16 cellular contexts compared by ENCODE assay signal in genomic region chr2:216090369-216090786, GRCh38. TPM values are rescaled to one million over a fixed set of nuclear protein-coding genes. Genes with fewer than 3 reads are reported as not detected.
DNase-seq lines count a peak whose midpoint lies in the region; ATAC-seq, FAIRE-seq and TF ChIP-seq lines count a peak whose summit lies in the region.
"Had no signal": no experiment of that assay in that cellular context is flagged by ENCODE, and none has a peak within 500 bp of the region (broad histone marks: within the 10 kb centered on the region; RNA-seq: fewer than 3 reads in every experiment).

No MANE protein-coding gene starts in this region.

- H3K27ac ChIP-seq in astrocyte (ENCODE audit: low read depth, low read length) (no peak overlapping the region), right cardiac atrium (ENCODE audit: low read length) (no peak overlapping the region)
- H3K27ac ChIP-seq: BLaER1 treated with 17β-estradiol and CSF1 and Interleukin-3, amounts not matched to agents 10 nM and 100 nM; HL-60 had no signal

- peaks cover 12% of the 10 kb centered on the region for H3K4me1 Mint-ChIP-seq in astrocyte (ENCODE audit: low read depth, unreplicated experiment)
- H3K4me1 Mint-ChIP-seq: GM23338 had no signal

- peak overlapping the region; percentile 74 for H3K27ac Mint-ChIP-seq in astrocyte (ENCODE audit: unreplicated experiment)
- H3K27ac Mint-ChIP-seq: GM23338 had no signal

- DNase-seq in AG10803 (ENCODE audit: low read depth) (peak; percentile 40), astrocyte (ENCODE audit: low read depth) (peak; percentile 60), right cardiac atrium (no peak), hippocampal formation (lab: John Stamatoyannopoulos, UW) (no peak), cardiac septum (ENCODE audit: low spot score) (no peak)
- DNase-seq: erythroblast; NCI-H187; stimulated activated CD4-positive, alpha-beta T cell treated with anti-CD3 and anti-CD28 coated beads, Interleukin-1b, Interleukin-23, amount 100 ng/mL, for 48 hours had no signal

- H3K27me3 ChIP-seq in astrocyte (ENCODE audit: insufficient read depth, low read length) (no peaks in the 10 kb centered on the region), right cardiac atrium (ENCODE audit: control insufficient read depth, insufficient read depth) (no peaks in the 10 kb centered on the region)
- H3K27me3 ChIP-seq: BLaER1 treated with 17β-estradiol and CSF1 and Interleukin-3, amounts not matched to agents 10 nM and 100 nM had no signal

- H3K9me3 ChIP-seq in astrocyte (ENCODE audit: insufficient read depth, low read depth, low read length) (no peaks in the 10 kb centered on the region), right cardiac atrium (ENCODE audit: control insufficient read depth, low read length) (no peaks in the 10 kb centered on the region)
- H3K9me3 ChIP-seq: BLaER1 treated with 17β-estradiol and CSF1 and Interleukin-3, amounts not matched to agents 10 nM and 100 nM had no signal

- intact Hi-C loops in right cardiac atrium (cut with DNase I), result no loop called here
- intact Hi-C loops in cardiac septum (cut with DNase I), result no loop called here

- H3K36me3 Mint-ChIP-seq in astrocyte (ENCODE audit: low read depth, unreplicated experiment), result peaks cover 14% of the 10 kb centered on the region

- peaks cover 8% of the 10 kb centered on the region for H3K9me3 Mint-ChIP-seq in astrocyte (ENCODE audit: unreplicated experiment)
- H3K9me3 Mint-ChIP-seq: GM23338 had no signal

- no peak overlapping the region for H2AFZ ChIP-seq in astrocyte (ENCODE audit: low read depth, low read length)
- H2AFZ ChIP-seq: GM23338 had no signal

- no peak overlapping the region for H3K4me3 ChIP-seq in AG10803 (ENCODE audit: low read length)
- H3K4me3 ChIP-seq in astrocyte (ENCODE audit: insufficient read depth, low read depth, low read length), result no peak overlapping the region
- no peak overlapping the region for H3K4me3 ChIP-seq in right cardiac atrium (ENCODE audit: low read length)
- H3K4me3 ChIP-seq: BLaER1 treated with 17β-estradiol and CSF1 and Interleukin-3, amounts not matched to agents 10 nM and 100 nM; GM23338 had no signal

- FAIRE-seq in astrocyte (lab: Jason Lieb, UNC), result no peak
- FAIRE-seq: keratinocyte had no signal

- WGBS in right cardiac atrium, result 97% methylated on average over 1 of the region's 1 CpG

- peak; percentile 76 for ATAC-seq in GM18868 (IDR thresholded peaks at IDR 0.05; ENCODE audit: unreplicated experiment)
- peak; percentile 59 for ATAC-seq in HG03095 (IDR thresholded peaks at IDR 0.05; ENCODE audit: unreplicated experiment)
- ATAC-seq in right cardiac atrium, result no peak
- ATAC-seq in HG03521 (IDR thresholded peaks at IDR 0.05; ENCODE audit: unreplicated experiment), result no peak
- ATAC-seq: GM23338, Panc1 had no signal

- TF ChIP-seq CTCF in AG10803 (conservative IDR thresholded peaks at IDR 0.05; ENCODE audit: low read length) (no peak), astrocyte (IDR thresholded peaks at IDR 0.05; ENCODE audit: insufficient read depth, low read depth, low read length) (no peak)

- no peak overlapping the region for H3K4me3 Mint-ChIP-seq in astrocyte (ENCODE audit: unreplicated experiment)
- H3K4me3 Mint-ChIP-seq: GM23338 had no signal

- no peaks in the 10 kb centered on the region for H4K20me1 ChIP-seq in astrocyte (ENCODE audit: insufficient read depth, low read length)
- H4K20me1 ChIP-seq: BLaER1 treated with 17β-estradiol and CSF1 and Interleukin-3, amounts not matched to agents 10 nM and 100 nM had no signal

- H3K36me3 ChIP-seq in astrocyte (ENCODE audit: insufficient read depth, low read length), result no peaks in the 10 kb centered on the region
- H3K36me3 ChIP-seq: BLaER1 treated with 17β-estradiol and CSF1 and Interleukin-3, amounts not matched to agents 10 nM and 100 nM had no signal

- no peaks in the 10 kb centered on the region for H3K27me3 Mint-ChIP-seq in astrocyte (ENCODE audit: low read depth, unreplicated experiment)

- no peak overlapping the region for H3K4me2 ChIP-seq in astrocyte (ENCODE audit: low read length)
- H3K4me2 ChIP-seq: GM23338 had no signal

- H3K9ac ChIP-seq in astrocyte (ENCODE audit: low read length), result no peak overlapping the region
- H3K9ac ChIP-seq: BLaER1 treated with 17β-estradiol and CSF1 and Interleukin-3, amounts not matched to agents 10 nM and 100 nM had no signal

- H3K79me2 ChIP-seq in astrocyte (ENCODE audit: insufficient read depth, low read length), result no peaks in the 10 kb centered on the region

- peaks cover 2% of the 10 kb centered on the region for H3K4me1 ChIP-seq in astrocyte (ENCODE audit: insufficient read depth, low read length)
- H3K4me1 ChIP-seq in right cardiac atrium (ENCODE audit: control insufficient read depth, insufficient read depth, low read length), result no peaks in the 10 kb centered on the region

RNA-seq across cellular contexts. Expression of gene TMEM169, which starts 8.7 kb away (rescaled TPM):
- total RNA-seq in astrocyte, result 17.9 and 20.1 TPM in 2 replicates
- under 1 TPM in 3 of 4 donors, not detected in 1; 0.17 to 0.42 (median 0.32) TPM for total RNA-seq in right cardiac atrium
- 0.14 TPM for polyA plus RNA-seq in right cardiac atrium
- 0.22 TPM for total RNA-seq in cardiac septum
- polyA plus RNA-seq: keratinocyte had no signal

RNA-seq across cellular contexts. Expression of gene PECR, which starts 8.8 kb away (rescaled TPM):
- total RNA-seq in astrocyte, result 17.0 and 17.3 TPM in 2 replicates
- total RNA-seq in right cardiac atrium, result 1 to 10 TPM; 2.9 to 7.9 (median 6.0) TPM
- polyA plus RNA-seq in right cardiac atrium, result 5.1 TPM
- total RNA-seq in cardiac septum, result 1.8 TPM

RNA-seq across cellular contexts. Expression of gene XRCC5, which starts 18.8 kb away (rescaled TPM):
- total RNA-seq in astrocyte (237 and 249 TPM in 2 replicates), right cardiac atrium (100 to 1,000 TPM; 121 to 145 (median 129) TPM), cardiac septum (107 TPM)
- 57.7 TPM for polyA plus RNA-seq in right cardiac atrium

Comparison
In these comparisons a context has a peak if more than half of its experiments do, and no peak if none do; other contexts are left out.
1. DNase-seq: peak in AG10803 (single experiment) and astrocyte (single experiment); none in right cardiac atrium (0 of 3), hippocampal formation (0 of 2) and cardiac septum (single experiment).
2. ATAC-seq: peak in GM18868 (single experiment) and HG03095 (single experiment); none in right cardiac atrium (0 of 2) and HG03521 (single experiment).
3. RNA of gene TMEM169, which starts 8.7 kb away (total RNA-seq): 17.9 to 20.1 TPM in astrocyte; 0.17 to 0.42 TPM in right cardiac atrium and 0.22 TPM in cardiac septum (single experiment); every median in the first group is over 10 times any median in the second.